ENCODE assay signal across 10 cellular contexts in the genomic region with DNA sequence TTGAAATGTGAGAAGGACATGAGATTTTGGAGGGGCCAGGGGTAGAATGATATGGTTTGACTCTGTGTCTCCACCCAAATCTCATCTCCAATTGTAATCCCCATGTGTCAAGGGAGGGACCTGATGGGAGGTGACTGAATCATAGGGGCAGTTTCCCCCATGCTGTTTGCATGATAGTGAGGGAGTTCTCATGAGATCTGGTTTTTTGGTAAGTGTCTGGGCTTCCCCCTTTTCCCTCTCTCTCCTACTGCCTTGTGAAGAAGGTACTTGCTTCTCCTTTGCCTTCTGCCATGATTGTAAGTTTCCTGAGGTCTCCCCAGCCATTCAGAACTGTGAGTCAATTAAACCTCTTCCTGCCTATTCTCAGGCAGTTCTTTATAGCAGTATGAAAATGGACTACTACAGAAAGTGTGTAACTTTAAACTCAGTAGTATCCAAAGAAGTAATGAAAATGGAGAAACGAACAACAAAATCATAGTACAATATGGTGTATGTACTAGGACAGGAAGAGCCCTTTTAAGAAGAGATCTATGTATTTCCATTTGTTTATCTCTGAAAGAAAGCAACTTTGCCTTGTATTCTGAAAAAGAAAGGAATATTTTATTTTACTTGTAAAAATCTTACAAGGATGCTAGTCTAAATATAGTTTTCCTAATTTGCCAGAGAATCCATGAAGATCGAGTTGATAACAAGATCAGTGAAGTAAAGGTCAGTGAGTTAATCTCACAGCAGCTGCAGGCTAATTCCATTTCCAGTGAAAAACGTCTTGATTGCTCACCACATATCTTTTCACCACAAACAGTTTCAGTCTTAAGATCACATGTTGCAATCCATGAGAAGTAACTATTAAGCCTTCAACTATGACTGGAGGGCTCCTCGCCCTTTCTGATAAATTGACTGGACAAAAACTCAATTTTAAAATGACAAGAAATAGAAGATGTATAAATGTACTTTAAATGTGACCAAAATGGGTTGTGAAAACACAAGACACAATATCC. TPM values are rescaled to one million over a fixed set of nuclear protein-coding genes. Genes with fewer than 3 reads are reported as not detected.
A peak's percentile ranks its signal among the peaks of the same experiment; 100 is the strongest.
DNase-seq lines count a peak whose midpoint lies in the region; ATAC-seq and TF ChIP-seq lines count a peak whose summit lies in the region.
"Had no signal": no experiment of that assay in that cellular context is flagged by ENCODE, and none has a peak within 500 bp of the region (broad histone marks: within the 10 kb centered on the region; RNA-seq: fewer than 3 reads in every experiment).

No MANE protein-coding gene starts in this region.

- H3K4me1 Mint-ChIP-seq in activated CD8-positive, alpha-beta memory T cell treated with anti-CD3 and anti-CD28 coated beads, Interleukin-2, amount 10 ng/mL, durations not matched to agents 7 days and 5 days, result peaks cover 10% of the 10 kb centered on the region

- H3K4me3 Mint-ChIP-seq in activated CD8-positive, alpha-beta memory T cell treated with anti-CD3 and anti-CD28 coated beads, Interleukin-2, amount 10 ng/mL, durations not matched to agents 7 days and 5 days, result no peak overlapping the region

- TF ChIP-seq CTCF in astrocyte of the spinal cord (IDR thresholded peaks at IDR 0.05; ENCODE audit: low read depth, low read length) (no peak), lower lobe of right lung (IDR thresholded peaks at IDR 0.05) (no peak)

- in situ Hi-C loops in astrocyte of the spinal cord (cut with HindIII; ENCODE audit: low sequenced_read_pairs), result no loop called here

- no peaks in the 10 kb centered on the region for H3K4me1 ChIP-seq in lower lobe of right lung

- ATAC-seq in lower lobe of right lung, result peak; percentile 53 to 71
- no peak for ATAC-seq in HG03025 (IDR thresholded peaks at IDR 0.05; ENCODE audit: low FRiP score, unreplicated experiment)
- no peak for ATAC-seq in HG03175 (IDR thresholded peaks at IDR 0.05; ENCODE audit: unreplicated experiment)
- no peak for ATAC-seq in activated CD8-positive, alpha-beta memory T cell treated with anti-CD3 and anti-CD28 coated beads, Interleukin-2, amount 10 ng/mL, durations not matched to agents 7 days and 5 days

- no peaks in the 10 kb centered on the region for H3K27me3 Mint-ChIP-seq in activated CD8-positive, alpha-beta memory T cell treated with anti-CD3 and anti-CD28 coated beads, Interleukin-2, amount 10 ng/mL, durations not matched to agents 7 days and 5 days

- peaks cover 9% of the 10 kb centered on the region for H3K9me3 ChIP-seq in lower lobe of right lung

- H3K9me3 Mint-ChIP-seq in activated CD8-positive, alpha-beta memory T cell treated with anti-CD3 and anti-CD28 coated beads, Interleukin-2, amount 10 ng/mL, durations not matched to agents 7 days and 5 days (ENCODE audit: low read depth), result peaks cover 15% of the 10 kb centered on the region

- H3K36me3 Mint-ChIP-seq in activated CD8-positive, alpha-beta memory T cell treated with anti-CD3 and anti-CD28 coated beads, Interleukin-2, amount 10 ng/mL, durations not matched to agents 7 days and 5 days, result peaks cover 38% of the 10 kb centered on the region

- H3K27ac Mint-ChIP-seq in activated CD8-positive, alpha-beta memory T cell treated with anti-CD3 and anti-CD28 coated beads, Interleukin-2, amount 10 ng/mL, durations not matched to agents 7 days and 5 days, result no peak overlapping the region

- peak; percentile 65 for DNase-seq in AG08396 (ENCODE audit: low spot score)
- peak; percentile 97 for DNase-seq in LHCN-M2 (ENCODE audit: low read depth)
- DNase-seq in astrocyte of the spinal cord (ENCODE audit: low read depth, low spot score), result peak; percentile 84
- no peak for DNase-seq in lower lobe of right lung
- DNase-seq in NCI-H146 (lab: John Stamatoyannopoulos, UW), result no peak
- DNase-seq in activated CD8-positive, alpha-beta memory T cell treated with anti-CD3 and anti-CD28 coated beads, Interleukin-2, amount 10 ng/mL, durations not matched to agents 7 days and 5 days, result no peak
- DNase-seq: NCI-H1092 had no signal

- CTCF ChIA-PET in activated CD8-positive, alpha-beta memory T cell treated with anti-CD3 and anti-CD28 coated beads, Interleukin-2, amount 10 ng/mL, durations not matched to agents 7 days and 5 days (lab: Charles Lee), result interaction anchor here (3.8 kb wide), 1 partner anchor 183 kb away, joined by 20 read pairs; no protein-coding TSS in a partner anchor

- H3K27me3 ChIP-seq in lower lobe of right lung (ENCODE audit: low read depth), result no peaks in the 10 kb centered on the region

- H3K4me3 ChIP-seq in astrocyte of the spinal cord (ENCODE audit: low read depth, low read length), result no peak overlapping the region
- no peak overlapping the region for H3K4me3 ChIP-seq in lower lobe of right lung

- intact Hi-C loops in lower lobe of right lung (cut with DNase I), result no loop called here

- H3K36me3 ChIP-seq in lower lobe of right lung, result no peaks in the 10 kb centered on the region

- H3K27ac ChIP-seq in lower lobe of right lung, result no peak overlapping the region
- H3K27ac ChIP-seq: VCaP had no signal

RNA-seq across cellular contexts. Expression of gene PKD2, which starts 20.5 kb away (rescaled TPM):
- total RNA-seq in LHCN-M2 (2014; rRNA removed) (42.1 and 57.7 TPM in 2 replicates), lower lobe of right lung (21.4 TPM)
- polyA plus RNA-seq in LHCN-M2 (2012), result 32.7 TPM
- 10 to 100 TPM; 11.8 to 12.5 TPM for total RNA-seq in activated CD8-positive, alpha-beta memory T cell treated with anti-CD3 and anti-CD28 coated beads, Interleukin-2, amount 10 ng/mL, durations not matched to agents 7 days and 5 days

RNA-seq across cellular contexts. Expression of gene SPP1, which starts 52.4 kb away (rescaled TPM):
- total RNA-seq in LHCN-M2 (2014; rRNA removed) (0.11 TPM in 1 of 2 replicates, not detected in the other), lower lobe of right lung (8.0 TPM)
- polyA plus RNA-seq in LHCN-M2 (2012), result 0.57 TPM
- under 1 TPM in 1 of 2 experiments, not detected in 1; 0.54 TPM for total RNA-seq in activated CD8-positive, alpha-beta memory T cell treated with anti-CD3 and anti-CD28 coated beads, Interleukin-2, amount 10 ng/mL, durations not matched to agents 7 days and 5 days

Comparison
In these comparisons a context has a peak if more than half of its experiments do, and no peak if none do; other contexts are left out.
1. DNase-seq: peak in AG08396 (single experiment), LHCN-M2 (single experiment) and astrocyte of the spinal cord (single experiment); none in lower lobe of right lung (single experiment), NCI-H146 (single experiment) and activated CD8-positive, alpha-beta memory T cell treated with anti-CD3 and anti-CD28 coated beads, Interleukin-2, amount 10 ng/mL, durations not matched to agents 7 days and 5 days (single experiment).
2. ATAC-seq: peak in lower lobe of right lung (2 of 2); none in HG03025 (single experiment), HG03175 (single experiment) and activated CD8-positive, alpha-beta memory T cell treated with anti-CD3 and anti-CD28 coated beads, Interleukin-2, amount 10 ng/mL, durations not matched to agents 7 days and 5 days (single experiment).